In the genomic region with DNA sequence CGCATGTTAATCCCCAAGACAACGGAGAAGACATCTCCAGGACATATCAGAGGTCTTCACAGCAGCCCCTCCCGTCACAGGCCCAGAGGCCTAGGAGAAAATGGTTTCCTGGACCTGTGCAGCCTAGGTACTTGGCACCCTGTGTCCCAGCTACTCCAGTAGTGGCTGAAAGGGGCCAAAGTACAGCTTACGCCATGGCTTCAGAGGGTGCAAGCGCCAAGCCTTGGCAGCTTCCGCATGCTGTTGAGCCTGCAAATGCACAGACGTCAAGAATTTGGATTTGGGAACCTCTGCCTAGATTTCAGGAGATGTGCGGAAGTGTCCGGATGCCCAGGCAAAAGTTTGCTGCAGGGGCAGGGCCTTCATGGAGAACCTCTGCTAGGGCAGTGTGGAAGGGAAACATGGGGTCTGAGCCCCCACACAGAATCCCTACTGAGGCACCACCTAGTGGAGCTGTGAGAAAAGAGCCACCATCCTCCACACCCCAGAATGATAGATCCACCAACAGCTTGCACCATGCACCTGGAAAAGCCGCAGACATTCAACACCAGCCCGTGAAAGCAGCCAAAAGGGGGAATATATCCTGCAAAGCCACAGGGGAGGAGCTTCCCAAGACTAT, we compare ENCODE assay signal across 27 cellular contexts.
A peak's percentile ranks its signal among the peaks of the same experiment; 100 is the strongest.
DNase-seq lines count a peak whose midpoint lies in the region; ATAC-seq, FAIRE-seq and TF ChIP-seq lines count a peak whose summit lies in the region.
"Had no signal": no experiment of that assay in that cellular context is flagged by ENCODE, and none has a peak within 500 bp of the region (broad histone marks: within the 10 kb centered on the region; RNA-seq: fewer than 3 reads in every experiment).

No MANE protein-coding gene starts in this region.

- no peak overlapping the region for H3K18ac ChIP-seq in H1 (ENCODE audit: extremely low read depth, low read length)

- H2AK5ac ChIP-seq in H1 (ENCODE audit: low read depth, low read length): no peak overlapping the region

- H3K9ac ChIP-seq in H1 (replicated peaks in 1 of 4; ENCODE audit: extremely low read depth in 1 of 4, low read depth in 3 of 4, low read length in 3 of 4) (no peak overlapping the region), HepG2 (ENCODE audit: insufficient read depth, low read depth, low read length) (no peak overlapping the region)

- no peak overlapping the region for H3K27ac ChIP-seq in H1 (ENCODE audit: low read depth, low read length)
- no peak overlapping the region for H3K27ac ChIP-seq in HepG2 (ENCODE audit: extremely low read length, insufficient read depth, low read length)
- no peak overlapping the region for H3K27ac ChIP-seq in small intestine (ENCODE audit: low read depth in 1 of 2, low read length in 1 of 2)
- H3K27ac ChIP-seq: 22Rv1, Peyer's patch had no signal

- H3K56ac ChIP-seq in H1 (replicated peaks; ENCODE audit: insufficient read length, low read depth, low read length): no peak overlapping the region

- DNase-seq in NCI-H82 (lab: John Stamatoyannopoulos, UW): peak; percentile 11
- DNase-seq in NCI-H82 treated with DMSO at 0.1 percent for 48 hours (lab: John Stamatoyannopoulos, UW; ENCODE audit: unreplicated experiment): no peak
- no peak for DNase-seq in H1 (ENCODE audit: low read depth in 1 of 2, low spot score in 2 of 2)
- no peak for DNase-seq in HepG2 (ENCODE audit: low spot score)
- peak; percentile 7 for DNase-seq in small intestine
- DNase-seq in GM13976 (ENCODE audit: low spot score): no peak
- no peak for DNase-seq in H4 (ENCODE audit: low spot score)
- DNase-seq: BE2C, Calu3, DMS79 treated with DMSO at 0.1 percent for 48 hours, GF-D8, KBM-7, MV-4-11, NCI-H1105 treated with DMSO at 0.1 percent for 48 hours, NCI-H146, NCI-H2029, NCI-H446 treated with DMSO at 0.1 percent for 48 hours, NCI-H526, OCI-M1, Peyer's patch, SHP77 treated with DMSO at 0.1 percent for 48 hours, SW 1271 had no signal

- no peaks in the 10 kb centered on the region for H3K79me1 ChIP-seq in H1 (ENCODE audit: low read depth, low read length)

- H2AFZ ChIP-seq in H1 (ENCODE audit: low read length) (no peak overlapping the region), HepG2 (ENCODE audit: low read length) (no peak overlapping the region)

- no peaks in the 10 kb centered on the region for H3K23me2 ChIP-seq in H1 (ENCODE audit: low read depth, low read length)

- H3K4me3 ChIP-seq in H1 (ENCODE audit: extremely low read depth in 1 of 4, insufficient read depth in 2 of 4, low read depth in 3 of 4, low read length in 4 of 4) (no peak overlapping the region), HepG2 (replicated peaks in 1 of 3; ENCODE audit: insufficient read depth in 1 of 3, low read depth in 2 of 3, low read length in 3 of 3) (no peak overlapping the region), small intestine (ENCODE audit: low read depth in 1 of 2, low read length in 2 of 2) (no peak overlapping the region)
- H3K4me3 ChIP-seq: Peyer's patch had no signal

- H3K14ac ChIP-seq in H1 (ENCODE audit: insufficient read length): no peak overlapping the region

- no peak for TF ChIP-seq EP300 in H1 (IDR thresholded peaks at IDR 0.05; ENCODE audit: borderline replicate concordance in 1 of 2, low read depth in 2 of 2, low read length in 2 of 2)
- no peak for TF ChIP-seq EP300 in HepG2 (IDR thresholded peaks at IDR 0.05; ENCODE audit: low read depth in 2 of 2, low read length in 2 of 2)
- no peak for TF ChIP-seq EP300 in HepG2 (CRISPR knock-in tag; IDR thresholded peaks at IDR 0.05; ENCODE audit: borderline replicate concordance)

- no peak overlapping the region for H2BK12ac ChIP-seq in H1 (ENCODE audit: low read depth, low read length)

- H2BK15ac ChIP-seq in H1 (ENCODE audit: low read length): no peak overlapping the region

- no peak overlapping the region for H2BK5ac ChIP-seq in H1 (ENCODE audit: low read depth, low read length)

- peaks cover 0 to 5% of the 10 kb centered on the region in 2 experiments; a peak in 2 of 4 replicates for H3K9me3 ChIP-seq in H1 (ENCODE audit: insufficient read depth in 2 of 2, low read depth in 1 of 2, low read length in 1 of 2)
- H3K9me3 ChIP-seq in HepG2 (ENCODE audit: low read length): no peaks in the 10 kb centered on the region
- H3K9me3 ChIP-seq in small intestine (ENCODE audit: control insufficient read depth, low read depth): no peaks in the 10 kb centered on the region
- H3K9me3 ChIP-seq: BE2C, Peyer's patch had no signal

- TF ChIP-seq CTCF in H1 (IDR thresholded peaks at IDR 0.05; ENCODE audit: control extremely low read depth in 1 of 3, insufficient read depth in 1 of 3, low read depth in 1 of 3, low read length in 3 of 3): peak in 1 of 3 experiments; percentile 10; a peak in 1 of 4 replicates
- TF ChIP-seq CTCF in HepG2 (CRISPR knock-in tag; IDR thresholded peaks at IDR 0.05): peak; percentile 44
- no peak for TF ChIP-seq CTCF in GM13976 (IDR thresholded peaks at IDR 0.05; ENCODE audit: borderline replicate concordance, control extremely low read depth, extremely low read depth, insufficient read depth, missing control alignments)

- no peak overlapping the region for H3K4me2 ChIP-seq in H1 (ENCODE audit: insufficient read depth in 1 of 2, low read depth in 2 of 2, low read length in 2 of 2)
- no peak overlapping the region for H3K4me2 ChIP-seq in HepG2 (ENCODE audit: low read depth, low read length)

- peaks cover 0 to under 1% (median 0%) of the 10 kb centered on the region in 4 experiments; a peak in 2 of 7 replicates for H3K4me1 ChIP-seq in H1 (replicated peaks in 1 of 4; ENCODE audit: control insufficient read depth in 3 of 4, insufficient read depth in 4 of 4, low read length in 3 of 4)
- 0 out of 2 replicates have a peak, but pooled peaks cover 7% of the 10 kb centered on the region for H3K4me1 ChIP-seq in HepG2 (ENCODE audit: insufficient read depth, low read length)
- peaks cover 0 to 3% of the 10 kb centered on the region in 2 donors for H3K4me1 ChIP-seq in small intestine (ENCODE audit: control insufficient read depth in 2 of 2, insufficient read depth in 1 of 2, low read depth in 1 of 2, low read length in 1 of 2)
- H3K4me1 ChIP-seq: BE2C, Peyer's patch had no signal

- H3K27me3 ChIP-seq in H1 (replicated peaks in 1 of 4; ENCODE audit: control insufficient read depth in 3 of 4, extremely low read depth in 1 of 4, insufficient read depth in 3 of 4, low read length in 3 of 4): peaks cover 0 to 1% (median 0%) of the 10 kb centered on the region in 4 experiments; a peak in 1 of 7 replicates
- no peaks in the 10 kb centered on the region for H3K27me3 ChIP-seq in HepG2 (ENCODE audit: control insufficient read depth in 1 of 2, insufficient read depth in 2 of 2, low read length in 2 of 2)
- no peaks in the 10 kb centered on the region for H3K27me3 ChIP-seq in small intestine (ENCODE audit: control insufficient read depth in 2 of 2, insufficient read depth in 2 of 2, low read length in 2 of 2)
- H3K27me3 ChIP-seq: BE2C, Peyer's patch had no signal

- no peak for TF ChIP-seq POLR2A in H1 (IDR thresholded peaks at IDR 0.05; ENCODE audit: control extremely low read depth in 1 of 2, low read depth in 2 of 2, low read length in 2 of 2)
- no peak for TF ChIP-seq POLR2A in HepG2 (IDR thresholded peaks at IDR 0.05; ENCODE audit: insufficient read depth in 1 of 2, low read depth in 2 of 2, low read length in 2 of 2)

- no peaks in the 10 kb centered on the region for H3K36me3 ChIP-seq in H1 (ENCODE audit: control insufficient read depth in 2 of 4, insufficient read depth in 4 of 4, low read length in 3 of 4)
- H3K36me3 ChIP-seq in HepG2 (replicated peaks in 1 of 2; ENCODE audit: control insufficient read depth in 1 of 2, insufficient read depth in 2 of 2, low read length in 2 of 2): no peaks in the 10 kb centered on the region
- H3K36me3 ChIP-seq in small intestine (ENCODE audit: control insufficient read depth in 2 of 2, insufficient read depth in 2 of 2, low read length in 2 of 2): no peaks in the 10 kb centered on the region
- H3K36me3 ChIP-seq: BE2C, Peyer's patch had no signal

- no peak overlapping the region for H3K23ac ChIP-seq in H1 (ENCODE audit: insufficient read length)

- 95% methylated on average over 11 of the region's 11 CpGs; no CpG with 5 or more reads in 1 of the 2 experiments for WGBS in H1 (ENCODE audit: extremely low coverage in 1 of 2, insufficient coverage in 1 of 2, insufficient read length in 1 of 2, insufficient replicate concordance in 2 of 2, low coverage in 1 of 2, low lambda C conversion rate in 2 of 2, missing lambda C conversion rate in 1 of 2), 2 experiments
- 72% methylated on average over 10 of the region's 11 CpGs for WGBS in HepG2 (ENCODE audit: low lambda C conversion rate)
- WGBS in small intestine, 3 donors: 84 to 88% (median 87%) methylated on average over 11 of the region's 11 CpGs

- H2BK20ac ChIP-seq in H1 (ENCODE audit: low read length): no peak overlapping the region

- no peak for ATAC-seq in HepG2
- ATAC-seq in GM18909 (IDR thresholded peaks at IDR 0.05; ENCODE audit: poor library complexity, unreplicated experiment): no peak

- no peaks in the 10 kb centered on the region for H3K79me2 ChIP-seq in H1 (ENCODE audit: control insufficient read depth in 1 of 2, insufficient read depth in 2 of 2, low read length in 2 of 2)
- no peaks in the 10 kb centered on the region for H3K79me2 ChIP-seq in HepG2 (ENCODE audit: insufficient read depth, low read length)

- H4K20me1 ChIP-seq in H1 (replicated peaks in 1 of 2; ENCODE audit: control insufficient read depth in 1 of 2, insufficient read depth in 2 of 2, low read length in 2 of 2) (no peaks in the 10 kb centered on the region), HepG2 (ENCODE audit: insufficient read depth, low read length) (no peaks in the 10 kb centered on the region)

- in situ Hi-C loops in HepG2 (cut with HindIII; ENCODE audit: extremely low pct_ligation_motif_present, low pct_unique_long_range_greater_than_20kb) (no loop called here), GM13976 (cut with MboI; ENCODE audit: low sequenced_read_pairs, unreplicated experiment) (no loop called here)

- POLR2A ChIA-PET in H1 (lab: Charles Lee; ENCODE audit: partially characterized antibody): no interaction called here
- POLR2A ChIA-PET in HepG2 (lab: Yijun Ruan, JAX): no interaction called here

- H3K4ac ChIP-seq in H1 (replicated peaks; ENCODE audit: insufficient read length, low read depth, low read length): no peak overlapping the region

- BruUV-seq in HepG2 (replicated peaks; lab: Mats Ljungman, UMichigan): no TSS peak

- intact Hi-C loops in HepG2 (cut with micrococcal nuclease; ENCODE audit: unreplicated experiment): no loop called here

- CTCF ChIA-PET in H1 (lab: Charles Lee; ENCODE audit: partially characterized antibody): interaction anchor here (0.6 to 1.2 kb wide), 3 partner anchors 13 to 508 kb away, joined by 3 to 4 read pairs (median 4); no protein-coding TSS in a partner anchor
- CTCF ChIA-PET in HepG2 (lab: Yijun Ruan, JAX; ENCODE audit: low intra/inter-chr PET ratio, low total read pairs): no interaction called here

- no peak overlapping the region for H4K91ac ChIP-seq in H1 (replicated peaks; ENCODE audit: insufficient read length, low read length)

- H4K8ac ChIP-seq in H1 (ENCODE audit: extremely low read depth, insufficient read depth, low read length): no peak overlapping the region

- TF ChIP-seq RAD21 in H1 (IDR thresholded peaks at IDR 0.05 in 1 of 2, conservative IDR thresholded peaks at IDR 0.05 in 1 of 2; ENCODE audit: low read depth in 2 of 2, low read length in 2 of 2) (peak; percentile 12 to 28; a peak in 2 of 4 replicates), HepG2 (CRISPR knock-in tag; IDR thresholded peaks at IDR 0.05) (no peak)

- FAIRE-seq in H1 (lab: Jason Lieb, UNC): no peak
- no peak for FAIRE-seq in HepG2 (lab: Jason Lieb, UNC)
- no peak for FAIRE-seq in small intestine (lab: Jason Lieb, UNC)
- FAIRE-seq: GM12891, H54, HTR-8/SVneo had no signal

- H2BK120ac ChIP-seq in H1 (replicated peaks; ENCODE audit: low read depth, low read length): no peak overlapping the region

- H4K5ac ChIP-seq in H1 (ENCODE audit: insufficient read length, low read depth, low read length): no peak overlapping the region

Comparison
In these comparisons a context has a peak if more than half of its experiments do, and no peak if none do; other contexts are left out.
1. DNase-seq: peak in NCI-H82 (single experiment) and small intestine (single experiment); none in NCI-H82 treated with DMSO at 0.1 percent for 48 hours (single experiment), H1 (0 of 2), HepG2 (single experiment), GM13976 (single experiment) and H4 (single experiment).